ENCODE assay signal across 23 cellular contexts in the genomic region with DNA sequence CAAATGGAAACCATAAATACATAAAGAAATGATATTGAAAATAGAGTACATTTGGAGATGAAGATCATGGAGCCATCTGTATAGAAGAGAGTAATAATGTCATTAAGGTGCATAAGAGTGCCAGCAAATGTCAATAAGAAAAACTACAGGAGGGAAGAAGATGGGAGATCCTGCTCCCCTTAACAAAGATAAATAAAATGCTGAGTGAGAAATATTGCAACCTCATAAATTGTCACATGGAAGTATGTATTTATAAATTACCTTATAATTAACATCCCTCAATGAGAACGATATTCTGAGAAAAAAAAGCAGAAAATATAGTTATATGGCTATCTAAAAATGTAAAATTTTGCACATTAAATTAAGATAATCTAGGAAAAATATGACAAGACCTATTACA.
DNase-seq lines count a peak whose midpoint lies in the region; ATAC-seq, FAIRE-seq and TF ChIP-seq lines count a peak whose summit lies in the region.
"Had no signal": no experiment of that assay in that cellular context is flagged by ENCODE, and none has a peak within 500 bp of the region (broad histone marks: within the 10 kb centered on the region; RNA-seq: fewer than 3 reads in every experiment).

No MANE protein-coding gene starts in this region.

- H3K4me2 ChIP-seq in DND-41 (ENCODE audit: insufficient read depth, low read length) (no peak overlapping the region), IMR-90 (ENCODE audit: low read depth, low read length) (no peak overlapping the region), K562 (ENCODE audit: insufficient read depth, low read length) (no peak overlapping the region)
- H3K4me2 ChIP-seq: BLaER1 had no signal

- no peak for ATAC-seq in DND-41 (ENCODE audit: insufficient read depth, low read depth)
- ATAC-seq in IMR-90 (ENCODE audit: low read depth), result no peak
- ATAC-seq in K562, result no peak
- no peak for ATAC-seq in HG02759 (IDR thresholded peaks at IDR 0.05; ENCODE audit: unreplicated experiment)

- H3K4me1 ChIP-seq in DND-41 (ENCODE audit: insufficient read depth, low read length) (peaks cover 64% of the 10 kb centered on the region), IMR-90 (ENCODE audit: control insufficient read depth, insufficient read depth, low read length) (no peaks in the 10 kb centered on the region), K562 (replicated peaks in 1 of 2; ENCODE audit: control insufficient read depth in 2 of 2, insufficient read depth in 2 of 2, low read length in 2 of 2) (no peaks in the 10 kb centered on the region)
- H3K4me1 ChIP-seq: BE2C had no signal

- no peak overlapping the region for H4K91ac ChIP-seq in IMR-90 (ENCODE audit: insufficient read depth, low read depth, low read length)

- no peaks in the 10 kb centered on the region for H3K27me3 ChIP-seq in DND-41 (ENCODE audit: insufficient read depth, low read length, poor library complexity)
- H3K27me3 ChIP-seq in IMR-90 (ENCODE audit: control insufficient read depth, insufficient read depth, low read length), result peaks cover 8% of the 10 kb centered on the region
- peaks cover 6 to 8% of the 10 kb centered on the region in 2 experiments; a peak in 4 of 5 replicates for H3K27me3 ChIP-seq in K562 (ENCODE audit: control insufficient read depth in 2 of 2, insufficient read depth in 2 of 2, low read length in 2 of 2)
- H3K27me3 ChIP-seq: BE2C, BLaER1 had no signal

- no peak overlapping the region for H2AFZ ChIP-seq in DND-41 (ENCODE audit: low read depth, low read length)
- no peak overlapping the region for H2AFZ ChIP-seq in IMR-90 (replicated peaks; ENCODE audit: low read length, poor library complexity)
- no peak overlapping the region for H2AFZ ChIP-seq in K562 (ENCODE audit: low read depth, low read length)

- BruUV-seq in IMR-90 (replicated peaks; lab: Mats Ljungman, UMichigan), result no TSS peak
- BruUV-seq in K562 (replicated peaks; lab: Mats Ljungman, UMichigan), result no TSS peak

- no peak for TF ChIP-seq CTCF in DND-41 (IDR thresholded peaks at IDR 0.05; ENCODE audit: borderline replicate concordance, extremely low read depth, low read length, poor library complexity, severe bottlenecking)
- TF ChIP-seq CTCF in IMR-90 (conservative IDR thresholded peaks at IDR 0.05; ENCODE audit: low read depth, low read length), result no peak
- TF ChIP-seq CTCF in K562 (IDR thresholded peaks at IDR 0.05 in 2 of 3, conservative IDR thresholded peaks at IDR 0.05 in 1 of 3; ENCODE audit: insufficient read depth in 2 of 3, low read depth in 1 of 3, low read length in 3 of 3), result no peak

- no peak for TF ChIP-seq EP300 in K562 (IDR thresholded peaks at IDR 0.05; ENCODE audit: low read length)

- no peak overlapping the region for H3K4ac ChIP-seq in IMR-90 (ENCODE audit: low read depth, low read length)

- WGBS in IMR-90 (ENCODE audit: extremely low coverage in 2 of 2, insufficient read length in 1 of 2), 2 experiments, result no CpG with 5 or more reads among the region's 1 CpG
- 3% methylated on average over 1 of the region's 1 CpG for WGBS in K562 (ENCODE audit: insufficient coverage, low coverage, missing lambda C conversion rate)

- H2AK5ac ChIP-seq in IMR-90 (ENCODE audit: low read depth, low read length), result no peak overlapping the region

- DNase-seq in DND-41, result no peak
- DNase-seq in IMR-90, result no peak
- DNase-seq in K562 (ENCODE audit: extremely low read depth in 1 of 4, low spot score in 3 of 4), result no peak
- DNase-seq in activated CD8-positive, alpha-beta memory T cell treated with anti-CD3 and anti-CD28 coated beads for 24 hours, result no peak
- DNase-seq: 8988T; ACHN; BE2C; C1 segment of cervical spinal cord; CD4-positive, alpha-beta memory T cell; CD4-positive, CD25-positive, alpha-beta regulatory T cell; CD8-positive, alpha-beta memory T cell; COR-L47; DMS 273 treated with DMSO at 0.1 percent for 48 hours; DMS153; DMS53; DMS79; GF-D8 had no signal

- no peak overlapping the region for H2BK5ac ChIP-seq in IMR-90 (ENCODE audit: low read depth, low read length, poor library complexity, severe bottlenecking)

- no peak for TF ChIP-seq RAD21 in IMR-90 (IDR thresholded peaks at IDR 0.05; ENCODE audit: low read length)
- no peak for TF ChIP-seq RAD21 in K562 (CRISPR knock-in tag; conservative IDR thresholded peaks at IDR 0.05 in 1 of 2, IDR thresholded peaks at IDR 0.05 in 1 of 2)

- no peaks in the 10 kb centered on the region for H3K79me2 ChIP-seq in DND-41 (ENCODE audit: insufficient read depth, low read length)
- H3K79me2 ChIP-seq in K562 (ENCODE audit: control insufficient read depth, insufficient read depth, low read length), result no peaks in the 10 kb centered on the region

- TF ChIP-seq POLR2A in IMR-90 (IDR thresholded peaks at IDR 0.05; ENCODE audit: low read depth, low read length) (no peak), K562 (conservative IDR thresholded peaks at IDR 0.05) (no peak)

- H3K4me3 ChIP-seq in DND-41 (ENCODE audit: low read depth in 1 of 2, low read length in 2 of 2), result no peak overlapping the region
- no peak overlapping the region for H3K4me3 ChIP-seq in IMR-90 (ENCODE audit: insufficient read depth, low read depth, low read length)
- H3K4me3 ChIP-seq in K562, result no peak overlapping the region
- H3K4me3 ChIP-seq: BLaER1 had no signal

- H4K20me1 ChIP-seq in DND-41 (ENCODE audit: insufficient read depth, low read length) (no peaks in the 10 kb centered on the region), IMR-90 (ENCODE audit: insufficient read depth, low read length) (no peaks in the 10 kb centered on the region), K562 (replicated peaks; ENCODE audit: control insufficient read depth, insufficient read depth, low read length) (no peaks in the 10 kb centered on the region)
- H4K20me1 ChIP-seq: BLaER1 had no signal

- H3K36me3 ChIP-seq in DND-41 (ENCODE audit: insufficient read depth, low read length), result no peaks in the 10 kb centered on the region
- no peaks in the 10 kb centered on the region for H3K36me3 ChIP-seq in IMR-90 (ENCODE audit: control insufficient read depth, insufficient read depth, low read length)
- no peaks in the 10 kb centered on the region for H3K36me3 ChIP-seq in K562 (ENCODE audit: control insufficient read depth, insufficient read depth, low read length)
- H3K36me3 ChIP-seq: BE2C, BLaER1 had no signal

- no peak overlapping the region for H4K5ac ChIP-seq in IMR-90 (ENCODE audit: low read depth, low read length)

- no peaks in the 10 kb centered on the region for H3K79me1 ChIP-seq in IMR-90 (ENCODE audit: low read depth in 1 of 2, low read length in 2 of 2)

- no peak overlapping the region for H3K23ac ChIP-seq in IMR-90 (ENCODE audit: low read depth, low read length)

- H3K9ac ChIP-seq in DND-41 (ENCODE audit: low read depth, low read length), result peak overlapping the region; percentile 41; the same call in 1 of the 2 replicates
- H3K9ac ChIP-seq in IMR-90 (ENCODE audit: low read depth, low read length), result no peak overlapping the region
- no peak overlapping the region for H3K9ac ChIP-seq in K562 (ENCODE audit: insufficient read depth in 1 of 2, low read depth in 2 of 2, low read length in 2 of 2)
- H3K9ac ChIP-seq: BLaER1 had no signal

- H2BK15ac ChIP-seq in IMR-90 (ENCODE audit: low read depth, low read length), result no peak overlapping the region

- dilution Hi-C loops in IMR-90 (cut with HindIII; ENCODE audit: low sequenced_read_pairs, unreplicated experiment), result no loop called here

- no peak overlapping the region for H2BK20ac ChIP-seq in IMR-90 (ENCODE audit: low read depth, low read length)

- H3K27ac ChIP-seq in DND-41 (ENCODE audit: low read length) (peak overlapping the region; percentile 85), IMR-90 (ENCODE audit: insufficient read depth, low read length) (no peak overlapping the region), K562 (ENCODE audit: extremely low read depth, low read depth, low read length) (no peak overlapping the region)
- H3K27ac ChIP-seq: BLaER1 had no signal

- no peak overlapping the region for H3K14ac ChIP-seq in IMR-90 (replicated peaks; ENCODE audit: low read depth, low read length)

- H3K9me3 ChIP-seq in DND-41 (ENCODE audit: insufficient read depth, low read length, severe bottlenecking), result no peaks in the 10 kb centered on the region
- H3K9me3 ChIP-seq in IMR-90 (ENCODE audit: control insufficient read depth, insufficient read depth, low read length), result no peaks in the 10 kb centered on the region
- no peaks in the 10 kb centered on the region for H3K9me3 ChIP-seq in K562 (replicated peaks; ENCODE audit: control insufficient read depth, insufficient read depth, low read depth, low read length)
- H3K9me3 ChIP-seq: BE2C, BLaER1 had no signal

- no peaks in the 10 kb centered on the region for H3K9me1 ChIP-seq in IMR-90 (ENCODE audit: insufficient read depth, low read length)
- H3K9me1 ChIP-seq in K562 (ENCODE audit: control insufficient read depth, insufficient read depth, low read length), result no peaks in the 10 kb centered on the region

- H2BK120ac ChIP-seq in IMR-90 (ENCODE audit: low read depth, low read length), result no peak overlapping the region

- H3K18ac ChIP-seq in IMR-90 (ENCODE audit: low read depth, low read length), result no peak overlapping the region

- no peak for FAIRE-seq in K562 (lab: Jason Lieb, UNC)
- FAIRE-seq: A204.1, G401.6, GM12891, GM19239 had no signal

- intact Hi-C loops in IMR-90 (cut with micrococcal nuclease) (no loop called here), K562 (cut with micrococcal nuclease) (no loop called here)

- in situ Hi-C loops in IMR-90 (cut with MboI; ENCODE audit: low sequenced_read_pairs) (no loop called here), K562 (cut with MboI) (no loop called here)

- no peak overlapping the region for H2AK9ac ChIP-seq in IMR-90 (replicated peaks; ENCODE audit: low read depth, low read length, poor library complexity)

- H3K56ac ChIP-seq in IMR-90 (ENCODE audit: extremely low read depth, insufficient read depth, low read length), result no peak overlapping the region

- no peak overlapping the region for H4K8ac ChIP-seq in IMR-90 (ENCODE audit: low read depth in 2 of 2, low read length in 2 of 2)

- CTCF ChIA-PET in IMR-90 (lab: Yijun Ruan, JAX), result interaction anchor here (0.9 to 1.4 kb wide), 2 partner anchors 15 to 78 kb away, joined by 3 to 4 read pairs; no protein-coding TSS in a partner anchor
- CTCF ChIA-PET in K562 (lab: Yijun Ruan, JAX; ENCODE audit: low intra/inter-chr PET ratio), result no interaction called here

- POLR2A ChIA-PET in IMR-90 (lab: Charles Lee; ENCODE audit: unreplicated experiment) (no interaction called here), K562 (lab: Yijun Ruan, JAX) (no interaction called here)

TF ChIP-seq in IMR-90, 13 proteins besides CTCF, POLR2A, EP300 and RAD21:
- TF ChIP-seq BHLHE40 (IDR thresholded peaks at IDR 0.05; ENCODE audit: low read depth, low read length) (no peak), MAFK (IDR thresholded peaks at IDR 0.05; ENCODE audit: low read depth, low read length) (peak; percentile 57; the same call in 1 of the 2 replicates)

TF ChIP-seq in K562, 482 proteins besides CTCF, POLR2A, EP300 and RAD21:
- peak; percentile 22; the same call in 1 of the 2 replicates for TF ChIP-seq C11orf30 (IDR thresholded peaks at IDR 0.05; ENCODE audit: low read depth)
- no peak for TF ChIP-seq TEAD2 (tag; IDR thresholded peaks at IDR 0.05)
- TF ChIP-seq ZNF175 (CRISPR knock-in tag; IDR thresholded peaks at IDR 0.05; ENCODE audit: low read depth), result no peak
- 0 out of 2 replicates have a peak, but pooled peaks have one; percentile 25 for TF ChIP-seq MAFG (tag; conservative IDR thresholded peaks at IDR 0.05)
- TF ChIP-seq ZNF316 (IDR thresholded peaks at IDR 0.05), result peak; percentile 76
- TF ChIP-seq ZNF76 (CRISPR knock-in tag; IDR thresholded peaks at IDR 0.05; ENCODE audit: borderline replicate concordance), result no peak
